In the genomic region with DNA sequence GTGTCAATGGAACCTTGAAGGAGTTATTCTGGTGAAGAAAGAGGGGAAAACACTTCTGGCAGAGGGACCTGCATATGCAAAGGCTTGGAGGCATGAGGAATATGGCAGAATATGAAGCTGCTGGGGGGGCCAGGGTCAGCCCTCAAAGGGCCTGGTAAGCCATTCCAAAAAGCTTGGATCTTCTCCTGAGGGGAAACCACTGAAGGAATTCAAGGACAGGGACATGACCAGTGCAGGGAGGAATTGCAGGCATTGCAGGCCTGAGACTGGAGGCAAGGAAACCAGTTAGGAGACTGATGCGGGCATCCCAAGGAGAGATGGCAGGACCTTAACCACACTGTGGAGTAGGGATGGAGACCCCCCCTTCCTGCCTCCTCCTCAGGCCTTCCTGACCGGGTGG, we compare ENCODE assay signal across 17 cellular contexts. TPM values are rescaled to one million over a fixed set of nuclear protein-coding genes. Genes with fewer than 3 reads are reported as not detected.
DNase-seq lines count a peak whose midpoint lies in the region; ATAC-seq and TF ChIP-seq lines count a peak whose summit lies in the region.
"Had no signal": no experiment of that assay in that cellular context is flagged by ENCODE, and none has a peak within 500 bp of the region (broad histone marks: within the 10 kb centered on the region; RNA-seq: fewer than 3 reads in every experiment).

No MANE protein-coding gene starts in this region.

- no CpG with 5 or more reads among the region's 2 CpGs for WGBS in trophoblast cell (ENCODE audit: extremely low coverage, insufficient coverage, insufficient read length)

- no peak overlapping the region for H3K4me2 ChIP-seq in trophoblast cell (ENCODE audit: low read length)
- H3K4me2 ChIP-seq: BLaER1 treated with 17β-estradiol and CSF1 and Interleukin-3, amounts not matched to agents 10 nM and 100 nM had no signal

- DNase-seq in RWPE1 (ENCODE audit: low spot score) (no peak), dorsolateral prefrontal cortex (no peak), trophoblast cell (peak; percentile 12 to 47), substantia nigra (lab: John Stamatoyannopoulos, UW) (no peak), foreskin melanocyte (no peak)
- DNase-seq in activated naive CD8-positive, alpha-beta T cell treated with anti-CD3 and anti-CD28 coated beads for 36 hours: no peak
- DNase-seq: GOT3, NCI-H1417 treated with DMSO at 0.1 percent for 48 hours had no signal

- no peak overlapping the region for H3K18ac ChIP-seq in trophoblast cell (ENCODE audit: low read length)

- no peaks in the 10 kb centered on the region for H3K79me1 ChIP-seq in trophoblast cell (ENCODE audit: low read length)

- no peak overlapping the region for H3K27ac Mint-ChIP-seq in activated naive CD8-positive, alpha-beta T cell treated with anti-CD3 and anti-CD28 coated beads for 36 hours
- H3K27ac Mint-ChIP-seq: CD4-positive, alpha-beta T cell; HFFc6 had no signal

- intact Hi-C loops in dorsolateral prefrontal cortex (cut with DNase I): loop anchor here (2.0 to 5.0 kb wide), 5 partner anchors 44 to 169 kb away; a partner anchor contains a TSS

- no peak overlapping the region for H3K14ac ChIP-seq in trophoblast cell (ENCODE audit: low read length)

- H3K36me3 ChIP-seq in trophoblast cell (ENCODE audit: control insufficient read depth in 1 of 2, insufficient read depth in 2 of 2, low read length in 2 of 2): no peaks in the 10 kb centered on the region
- H3K36me3 ChIP-seq: BLaER1 treated with 17β-estradiol and CSF1 and Interleukin-3, amounts not matched to agents 10 nM and 100 nM; HAP-1 had no signal

- CTCF ChIA-PET in RWPE1 (lab: Yijun Ruan, JAX): interaction anchor here (0.5 to 1.7 kb wide), 8 partner anchors 9 to 343 kb away, joined by 3 to 11 read pairs (median 4); no protein-coding TSS in a partner anchor

- H3K4me1 Mint-ChIP-seq in activated naive CD8-positive, alpha-beta T cell treated with anti-CD3 and anti-CD28 coated beads for 36 hours: peaks cover 6% of the 10 kb centered on the region

- no peaks in the 10 kb centered on the region for H3K27me3 ChIP-seq in dorsolateral prefrontal cortex
- H3K27me3 ChIP-seq in trophoblast cell (ENCODE audit: insufficient read depth, low read length): no peaks in the 10 kb centered on the region
- H3K27me3 ChIP-seq: BLaER1 treated with 17β-estradiol and CSF1 and Interleukin-3, amounts not matched to agents 10 nM and 100 nM had no signal

- peaks cover 3% of the 10 kb centered on the region for H3K9me3 ChIP-seq in trophoblast cell (ENCODE audit: insufficient read depth, low read depth, low read length)
- H3K9me3 ChIP-seq: BLaER1 treated with 17β-estradiol and CSF1 and Interleukin-3, amounts not matched to agents 10 nM and 100 nM; HAP-1 had no signal

- ATAC-seq in HG03571 (IDR thresholded peaks at IDR 0.05; ENCODE audit: unreplicated experiment): no peak

- H2AK5ac ChIP-seq in trophoblast cell (ENCODE audit: low read length): no peak overlapping the region

- TF ChIP-seq CTCF in RWPE1 (conservative IDR thresholded peaks at IDR 0.05; ENCODE audit: low read depth) (no peak), dorsolateral prefrontal cortex (IDR thresholded peaks at IDR 0.05 in 54 of 56, conservative IDR thresholded peaks at IDR 0.05 in 2 of 56; ENCODE audit: low read depth in 1 of 56, partially characterized antibody in 56 of 56) (no peak)

- H3K4me1 ChIP-seq in trophoblast cell (ENCODE audit: control insufficient read depth in 1 of 2, insufficient read depth in 2 of 2, low read length in 2 of 2): no peaks in the 10 kb centered on the region
- H3K4me1 ChIP-seq: BLaER1 treated with 17β-estradiol and CSF1 and Interleukin-3, amounts not matched to agents 10 nM and 100 nM; HAP-1 had no signal

- H4K8ac ChIP-seq in trophoblast cell (ENCODE audit: low read depth, low read length): no peak overlapping the region

- no peak overlapping the region for H2BK120ac ChIP-seq in trophoblast cell (ENCODE audit: insufficient read depth, low read length, poor library complexity)

- POLR2A ChIA-PET in RWPE1 (lab: Yijun Ruan, JAX; ENCODE audit: low non-redundant PET): no interaction called here

- H2BK5ac ChIP-seq in trophoblast cell (ENCODE audit: low read depth, low read length, poor library complexity): no peak overlapping the region

- no peaks in the 10 kb centered on the region for H3K79me2 ChIP-seq in trophoblast cell (ENCODE audit: control insufficient read depth, insufficient read depth, low read length, poor library complexity)

- no peak overlapping the region for H3K4me3 Mint-ChIP-seq in activated naive CD8-positive, alpha-beta T cell treated with anti-CD3 and anti-CD28 coated beads for 36 hours
- H3K4me3 Mint-ChIP-seq: CD4-positive, alpha-beta T cell; HFFc6 had no signal

- no peak overlapping the region for H3K9ac ChIP-seq in trophoblast cell (ENCODE audit: low read length)
- H3K9ac ChIP-seq: BLaER1 treated with 17β-estradiol and CSF1 and Interleukin-3, amounts not matched to agents 10 nM and 100 nM had no signal

- H3K36me3 Mint-ChIP-seq in activated naive CD8-positive, alpha-beta T cell treated with anti-CD3 and anti-CD28 coated beads for 36 hours: no peaks in the 10 kb centered on the region

- H3K27ac ChIP-seq in RWPE1 (peak overlapping the region; percentile 19), dorsolateral prefrontal cortex (peak overlapping the region in 55 of 59 donors; percentile 18 to 90 (median 79)), trophoblast cell (ENCODE audit: low read depth, low read length) (no peak overlapping the region), substantia nigra (ENCODE audit: low read depth, low read length, poor library complexity, severe bottlenecking) (peak overlapping the region; percentile 52)
- H3K27ac ChIP-seq: BLaER1 treated with 17β-estradiol and CSF1 and Interleukin-3, amounts not matched to agents 10 nM and 100 nM had no signal

- H3K27me3 Mint-ChIP-seq in activated naive CD8-positive, alpha-beta T cell treated with anti-CD3 and anti-CD28 coated beads for 36 hours: peaks cover 4% of the 10 kb centered on the region

- no peak overlapping the region for H4K12ac ChIP-seq in trophoblast cell (ENCODE audit: low read depth, low read length)

- no peak overlapping the region for H2AFZ ChIP-seq in trophoblast cell (ENCODE audit: insufficient read depth, low read length, poor library complexity)

- H2BK12ac ChIP-seq in trophoblast cell (ENCODE audit: low read length): no peak overlapping the region

- no peak overlapping the region for H3K23ac ChIP-seq in trophoblast cell (ENCODE audit: low read length)

- no peak overlapping the region for H3K4ac ChIP-seq in trophoblast cell (ENCODE audit: low read depth, low read length)

- H3K9me3 Mint-ChIP-seq in activated naive CD8-positive, alpha-beta T cell treated with anti-CD3 and anti-CD28 coated beads for 36 hours: no peaks in the 10 kb centered on the region
- H3K9me3 Mint-ChIP-seq: CD4-positive, alpha-beta T cell; HFFc6 had no signal

- no peak overlapping the region for H4K91ac ChIP-seq in trophoblast cell (ENCODE audit: low read depth, low read length)

- peak overlapping the region in 17 of 59 donors; percentile 3 to 40 (median 19) for H3K4me3 ChIP-seq in dorsolateral prefrontal cortex
- H3K4me3 ChIP-seq in trophoblast cell (ENCODE audit: low read depth, low read length): no peak overlapping the region
- H3K4me3 ChIP-seq: BLaER1 treated with 17β-estradiol and CSF1 and Interleukin-3, amounts not matched to agents 10 nM and 100 nM; HAP-1 had no signal

RNA-seq across cellular contexts. Expression of a gene that starts 21.4 kb away (rescaled TPM):
- 100 to 1,000 TPM in 101 of 120 experiments, 10 to 100 TPM in 19; 56.2 to 336 (median 124) TPM for total RNA-seq in dorsolateral prefrontal cortex
- polyA plus RNA-seq in trophoblast cell (2013): 0.54 and 0.55 TPM in 2 replicates
- total RNA-seq in activated naive CD8-positive, alpha-beta T cell treated with anti-CD3 and anti-CD28 coated beads for 36 hours: under 1 TPM in 1 of 2 experiments, not detected in 1; 0.27 TPM
- total RNA-seq: NCI-H460 had no signal
- polyA plus RNA-seq: AG04450 had no signal

RNA-seq across cellular contexts. Expression of a gene that starts 42.8 kb away (rescaled TPM):
- total RNA-seq in dorsolateral prefrontal cortex: 10 to 100 TPM in 2 of 120 experiments, 1 to 10 TPM in 118; 1.0 to 11.2 (median 4.2) TPM
- polyA plus RNA-seq in trophoblast cell (2013): 0.47 and 0.89 TPM in 2 replicates
- total RNA-seq in activated naive CD8-positive, alpha-beta T cell treated with anti-CD3 and anti-CD28 coated beads for 36 hours: not detected
- total RNA-seq: A172; CD4-positive, alpha-beta T cell; HFFc6; HT-29 had no signal
- polyA plus RNA-seq: AG04450 had no signal

RNA-seq across cellular contexts. Expression of a gene that starts 43.0 kb away (rescaled TPM):
- total RNA-seq in dorsolateral prefrontal cortex: 100 to 1,000 TPM in 115 of 120 experiments, 10 to 100 TPM in 5; 93.3 to 167 (median 131) TPM
- 30.7 and 31.8 TPM in 2 replicates for polyA plus RNA-seq in trophoblast cell (2013)
- total RNA-seq in activated naive CD8-positive, alpha-beta T cell treated with anti-CD3 and anti-CD28 coated beads for 36 hours: 1 to 10 TPM; 7.5 to 8.2 TPM

Comparison
In these comparisons a context has a peak if more than half of its experiments do, and no peak if none do; other contexts are left out.
1. DNase-seq: peak in trophoblast cell (2 of 2); none in RWPE1 (single experiment), dorsolateral prefrontal cortex (0 of 10), substantia nigra (0 of 49), activated naive CD8-positive, alpha-beta T cell treated with anti-CD3 and anti-CD28 coated beads for 36 hours (single experiment) and foreskin melanocyte (single experiment).
2. RNA of a gene that starts 21.4 kb away (total RNA-seq): 56.2 to 336 TPM in dorsolateral prefrontal cortex; 0.27 TPM in activated naive CD8-positive, alpha-beta T cell treated with anti-CD3 and anti-CD28 coated beads for 36 hours; every median in the first group is over 10 times any median in the second.
3. RNA of a gene that starts 43.0 kb away (total RNA-seq): 93.3 to 167 TPM in dorsolateral prefrontal cortex; 7.5 to 8.2 TPM in activated naive CD8-positive, alpha-beta T cell treated with anti-CD3 and anti-CD28 coated beads for 36 hours; every median in the first group is over 10 times any median in the second.